In genomic region chr17:17813055-17813724, GRCh38 we compare ENCODE assay signal across 2 cellular contexts.
A peak's percentile ranks its signal among the peaks of the same experiment; 100 is the strongest.
TF ChIP-seq lines count a peak whose summit lies in the region.

No MANE protein-coding gene starts in this region.

TF ChIP-seq in GM23338, 12 proteins besides CTCF, POLR2A, EP300 and RAD21:
- TF ChIP-seq ETS1 (IDR thresholded peaks at IDR 0.05) = no peak
- no peak for TF ChIP-seq EZH2 (IDR thresholded peaks at IDR 0.05; ENCODE audit: low read depth, unreplicated experiment)
- no peak for TF ChIP-seq CREB1 (CRISPR knock-in tag; IDR thresholded peaks at IDR 0.05; ENCODE audit: low read depth)
- TF ChIP-seq ZNF462 (CRISPR knock-in tag; IDR thresholded peaks at IDR 0.05) = no peak
- TF ChIP-seq REST (IDR thresholded peaks at IDR 0.05; ENCODE audit: unreplicated experiment) = no peak
- TF ChIP-seq POLR2AphosphoS5 (IDR thresholded peaks at IDR 0.05; ENCODE audit: low read depth) = no peak
- no peak for TF ChIP-seq NANOG (IDR thresholded peaks at IDR 0.05; ENCODE audit: borderline replicate concordance)
- TF ChIP-seq ZNF331 (CRISPR knock-in tag; IDR thresholded peaks at IDR 0.05; ENCODE audit: low read depth) = no peak
- TF ChIP-seq EZH2phosphoT487 (IDR thresholded peaks at IDR 0.05; ENCODE audit: unreplicated experiment) = no peak
- TF ChIP-seq JUNB (IDR thresholded peaks at IDR 0.05; ENCODE audit: unreplicated experiment) = no peak
- TF ChIP-seq ZNF114 (CRISPR knock-in tag; IDR thresholded peaks at IDR 0.05) = no peak
TF ChIP-seq in GM23338: peak in this region for 0.

TF ChIP-seq in K562, 482 proteins besides CTCF, POLR2A, EP300 and RAD21:
- TF ChIP-seq NR0B1 (IDR thresholded peaks at IDR 0.05; ENCODE audit: partially characterized antibody) = no peak
- TF ChIP-seq ZBTB1 (CRISPR knock-in tag; IDR thresholded peaks at IDR 0.05; ENCODE audit: borderline replicate concordance, low read depth) = no peak
- TF ChIP-seq TBL1XR1 (IDR thresholded peaks at IDR 0.05; ENCODE audit: low read length in 2 of 2) = no peak
- no peak for TF ChIP-seq ZNF77 (CRISPR knock-in tag; IDR thresholded peaks at IDR 0.05)
- TF ChIP-seq SMC3 (conservative IDR thresholded peaks at IDR 0.05; ENCODE audit: insufficient read depth, low read depth, low read length) = no peak
- no peak for TF ChIP-seq OTX1 (CRISPR knock-in tag; IDR thresholded peaks at IDR 0.05)
- TF ChIP-seq ZNF384 (IDR thresholded peaks at IDR 0.05; ENCODE audit: low read depth, low read length) = peak; percentile 58; the same call in 1 of the 2 replicates
- TF ChIP-seq TCF15 (CRISPR knock-in tag; IDR thresholded peaks at IDR 0.05) = no peak
- peak; percentile 51 for TF ChIP-seq POLR2G (IDR thresholded peaks at IDR 0.05; ENCODE audit: low read depth, low read length)
- no peak for TF ChIP-seq POLR2B (IDR thresholded peaks at IDR 0.05; ENCODE audit: low read depth, partially characterized antibody)
- TF ChIP-seq PTRF (tag; IDR thresholded peaks at IDR 0.05) = no peak
- no peak for TF ChIP-seq ZNF778 (CRISPR knock-in tag; IDR thresholded peaks at IDR 0.05)
- TF ChIP-seq KDM2B (CRISPR knock-in tag; IDR thresholded peaks at IDR 0.05) = no peak
- no peak for TF ChIP-seq RBM39 (optimal IDR thresholded peaks at IDR 0.05; ENCODE audit: low read depth, low read length)
- TF ChIP-seq NRF1 (conservative IDR thresholded peaks at IDR 0.05 in 1 of 2, IDR thresholded peaks at IDR 0.05 in 1 of 2) = peak in 1 of 2 experiments; percentile 53; a peak in 3 of 4 replicates
- TF ChIP-seq GATAD2B (IDR thresholded peaks at IDR 0.05; ENCODE audit: borderline replicate concordance) = no peak
- TF ChIP-seq SP1 (CRISPR knock-in tag; IDR thresholded peaks at IDR 0.05) = no peak
- no peak for TF ChIP-seq ZNF561 (CRISPR knock-in tag; conservative IDR thresholded peaks at IDR 0.05)
- no peak for TF ChIP-seq NFIX (CRISPR knock-in tag; IDR thresholded peaks at IDR 0.05; ENCODE audit: low read depth)
- TF ChIP-seq ZEB2 (IDR thresholded peaks at IDR 0.05) = peak; percentile 38; the same call in 1 of the 2 replicates
- TF ChIP-seq POLR2AphosphoS5 (IDR thresholded peaks at IDR 0.05; ENCODE audit: control insufficient read depth, insufficient read depth, low read depth, low read length) = peak; percentile 9; the same call in 1 of the 2 replicates
- no peak for TF ChIP-seq RBM17 (IDR thresholded peaks at IDR 0.05; ENCODE audit: borderline replicate concordance, low read depth, low read length)
- no peak for TF ChIP-seq CAMTA2 (CRISPR knock-in tag; conservative IDR thresholded peaks at IDR 0.05)
- TF ChIP-seq SIN3A (IDR thresholded peaks at IDR 0.05; ENCODE audit: borderline replicate concordance in 2 of 2, control insufficient read depth in 1 of 2, low read depth in 2 of 2, low read length in 2 of 2) = no peak
- TF ChIP-seq PRMT5 (CRISPR knock-in tag; IDR thresholded peaks at IDR 0.05) = no peak
- TF ChIP-seq ATF3 (IDR thresholded peaks at IDR 0.05) = no peak
- no peak for TF ChIP-seq ATF3 (CRISPR knock-in tag; conservative IDR thresholded peaks at IDR 0.05)
- TF ChIP-seq ZNF224 (CRISPR knock-in tag; IDR thresholded peaks at IDR 0.05) = no peak
- peak; percentile 92 for TF ChIP-seq RBM22 (IDR thresholded peaks at IDR 0.05; ENCODE audit: low read depth, low read length, poor library complexity, severe bottlenecking)
- TF ChIP-seq PKNOX1 (IDR thresholded peaks at IDR 0.05) = peak; percentile 86
- no peak for TF ChIP-seq SMAD3 (CRISPR knock-in tag; conservative IDR thresholded peaks at IDR 0.05)
- TF ChIP-seq ZNF507 (tag; conservative IDR thresholded peaks at IDR 0.05) = no peak
- TF ChIP-seq ZSCAN29 (IDR thresholded peaks at IDR 0.05) = no peak
- TF ChIP-seq TCF3 (CRISPR knock-in tag; IDR thresholded peaks at IDR 0.05) = no peak
- no peak for TF ChIP-seq TCFL5 (CRISPR knock-in tag; conservative IDR thresholded peaks at IDR 0.05)
- no peak for TF ChIP-seq HDAC1 (IDR thresholded peaks at IDR 0.05)
- TF ChIP-seq GATAD2A (IDR thresholded peaks at IDR 0.05) = no peak
- TF ChIP-seq ZNF316 (IDR thresholded peaks at IDR 0.05) = no peak
- no peak for TF ChIP-seq ARID2 (IDR thresholded peaks at IDR 0.05)
- TF ChIP-seq CXXC5 (CRISPR knock-in tag; IDR thresholded peaks at IDR 0.05) = no peak
- no peak for TF ChIP-seq BCLAF1 (IDR thresholded peaks at IDR 0.05; ENCODE audit: borderline replicate concordance in 1 of 2, control insufficient read depth in 1 of 2, low read depth in 2 of 2, low read length in 1 of 2)
